8 cellular contexts compared by ENCODE assay signal in genomic region chr1:169928438-169929209, GRCh38. TPM values are rescaled to one million over a fixed set of nuclear protein-coding genes. Genes with fewer than 3 reads are reported as not detected.
A peak's percentile ranks its signal among the peaks of the same experiment; 100 is the strongest.
DNase-seq lines count a peak whose midpoint lies in the region; ATAC-seq, FAIRE-seq and TF ChIP-seq lines count a peak whose summit lies in the region.

No MANE protein-coding gene starts in this region.

- no peaks in the 10 kb centered on the region for H3K9me3 Mint-ChIP-seq in activated CD4-positive, alpha-beta T cell treated with anti-CD3 and anti-CD28 coated beads, Interleukin-2, amount 10 ng/mL, durations not matched to agents 24 days and 14 days

- peak; percentile 98 for FAIRE-seq in TTC549 (lab: Jason Lieb, UNC)

- H3K36me3 Mint-ChIP-seq in activated CD4-positive, alpha-beta T cell treated with anti-CD3 and anti-CD28 coated beads, Interleukin-2, amount 10 ng/mL, durations not matched to agents 24 days and 14 days (ENCODE audit: low read depth) = no peaks in the 10 kb centered on the region

- no peak overlapping the region for H3K27ac Mint-ChIP-seq in activated CD4-positive, alpha-beta T cell treated with anti-CD3 and anti-CD28 coated beads, Interleukin-2, amount 10 ng/mL, durations not matched to agents 24 days and 14 days

- no peak overlapping the region for H3K4me3 Mint-ChIP-seq in activated CD4-positive, alpha-beta T cell treated with anti-CD3 and anti-CD28 coated beads, Interleukin-2, amount 10 ng/mL, durations not matched to agents 24 days and 14 days

- CTCF ChIA-PET in HEK293T (lab: Yijun Ruan, JAX) = interaction anchor here (0.7 kb wide), 1 partner anchor 48 kb away, joined by 3 read pairs; no protein-coding TSS in a partner anchor

- no peak for ATAC-seq in HG03108 (IDR thresholded peaks at IDR 0.05; ENCODE audit: unreplicated experiment)

- peaks cover 6% of the 10 kb centered on the region for H3K4me1 Mint-ChIP-seq in activated CD4-positive, alpha-beta T cell treated with anti-CD3 and anti-CD28 coated beads, Interleukin-2, amount 10 ng/mL, durations not matched to agents 24 days and 14 days

- intact Hi-C loops in activated CD4-positive, alpha-beta T cell treated with anti-CD3 and anti-CD28 coated beads, Interleukin-2, amount 10 ng/mL, durations not matched to agents 24 days and 14 days (cut with micrococcal nuclease) = loop anchor here (1.0 to 10.0 kb wide), 5 partner anchors 144 to 1259 kb away; partner anchors contain the start of genes FMO2, GORAB, KIFAP3 and PRRX1

- peak; percentile 37 for DNase-seq in activated CD4-positive, alpha-beta T cell treated with anti-CD3 and anti-CD28 coated beads, Interleukin-2, amount 10 ng/mL, durations not matched to agents 24 days and 14 days
- no peak for DNase-seq in activated CD4-positive, alpha-beta T cell treated with anti-CD3 and anti-CD28 coated beads, Interleukin-2, amount 50 U/mL, for 1 hour
- DNase-seq in HEK293T (ENCODE audit: extremely low spot score) = peak; percentile 36
- DNase-seq in NCI-H1105 (lab: John Stamatoyannopoulos, UW) = peak; percentile 28
- DNase-seq in foreskin melanocyte = peak; percentile 42
- peak; percentile 67 for DNase-seq in renal cortical epithelial cell (ENCODE audit: low read depth)

- POLR2A ChIA-PET in HEK293T (lab: Yijun Ruan, JAX) = no interaction called here

- H3K27me3 Mint-ChIP-seq in activated CD4-positive, alpha-beta T cell treated with anti-CD3 and anti-CD28 coated beads, Interleukin-2, amount 10 ng/mL, durations not matched to agents 24 days and 14 days = peaks cover 7% of the 10 kb centered on the region

TF ChIP-seq in HEK293T, 16 proteins besides CTCF, POLR2A, EP300 and RAD21:
- TF ChIP-seq PKNOX1 (IDR thresholded peaks at IDR 0.05) = no peak
- no peak for TF ChIP-seq L3MBTL2 (conservative IDR thresholded peaks at IDR 0.05)
- TF ChIP-seq SP1 (IDR thresholded peaks at IDR 0.05) = no peak
- TF ChIP-seq ELF4 (IDR thresholded peaks at IDR 0.05) = no peak
- TF ChIP-seq SUZ12 (IDR thresholded peaks at IDR 0.05) = no peak
- no peak for TF ChIP-seq BHLHE40 (IDR thresholded peaks at IDR 0.05; ENCODE audit: borderline replicate concordance)
- no peak for TF ChIP-seq CTBP1 (IDR thresholded peaks at IDR 0.05; ENCODE audit: borderline replicate concordance)
- TF ChIP-seq NFRKB (IDR thresholded peaks at IDR 0.05) = no peak
- TF ChIP-seq TARDBP (IDR thresholded peaks at IDR 0.05) = no peak
- TF ChIP-seq FOXK2 (IDR thresholded peaks at IDR 0.05) = no peak
- peak; percentile 11; the same call in 1 of the 2 replicates for TF ChIP-seq FOXM1 (IDR thresholded peaks at IDR 0.05; ENCODE audit: borderline replicate concordance)
- TF ChIP-seq ARNT (IDR thresholded peaks at IDR 0.05) = no peak
- no peak for TF ChIP-seq HDGF (IDR thresholded peaks at IDR 0.05; ENCODE audit: borderline replicate concordance)
- no peak for TF ChIP-seq LEF1 (IDR thresholded peaks at IDR 0.05; ENCODE audit: borderline replicate concordance)
- TF ChIP-seq ZNF384 (IDR thresholded peaks at IDR 0.05) = peak; percentile 61
- no peak for TF ChIP-seq FOXA1 (IDR thresholded peaks at IDR 0.05)

RNA-seq across cellular contexts. Expression of gene SCYL3, which starts 34.9 kb away (rescaled TPM):
- 10.8 and 11.9 TPM in 2 replicates for total RNA-seq in activated CD4-positive, alpha-beta T cell treated with anti-CD3 and anti-CD28 coated beads, Interleukin-2, amount 10 ng/mL, durations not matched to agents 24 days and 14 days
- total RNA-seq in renal cortical epithelial cell = 8.7 and 10.3 TPM in 2 replicates
